In the genomic region with DNA sequence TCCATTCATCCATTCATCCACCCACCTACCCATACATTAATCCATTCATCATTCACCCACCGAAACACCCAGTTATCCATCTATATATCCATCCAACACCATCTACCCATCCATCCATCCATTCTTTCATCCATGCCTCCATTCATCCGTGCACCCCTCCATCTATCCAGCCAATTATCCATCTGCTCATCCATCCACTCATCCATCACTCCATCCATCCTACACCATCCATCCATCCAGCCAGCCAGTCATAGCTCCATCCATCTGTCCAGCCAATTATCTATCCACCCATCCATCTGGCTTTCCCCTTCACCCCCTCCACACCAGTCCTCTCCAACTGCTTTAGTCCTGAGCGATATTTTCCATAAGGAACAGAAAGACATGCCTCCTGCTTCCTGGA, we compare ENCODE assay signal across 27 cellular contexts. TPM values are rescaled to one million over a fixed set of nuclear protein-coding genes. Genes with fewer than 3 reads are reported as not detected.
"Had no signal": no experiment of that assay in that cellular context is flagged by ENCODE, and none has a peak within 500 bp of the region (broad histone marks: within the 10 kb centered on the region; RNA-seq: fewer than 3 reads in every experiment).

No MANE protein-coding gene starts in this region.

- H3K9ac ChIP-seq: neural progenitor cell, parathyroid adenoma had no signal

- H3K27me3 ChIP-seq: right atrium auricular region, right lobe of liver, testis, thyroid gland, transverse colon, upper lobe of left lung had no signal

- H3K79me2 ChIP-seq: parathyroid adenoma had no signal

- FAIRE-seq: islet of Langerhans, kidney had no signal

- H3K4me1 ChIP-seq: left lung, lower lobe of right lung, testis, upper lobe of left lung had no signal

- H3K27ac ChIP-seq: left lung, lower lobe of right lung, neural progenitor cell, neutrophil, parathyroid adenoma, psoas muscle, right atrium auricular region, right lobe of liver, stomach, testis, thyroid gland, upper lobe of left lung had no signal

- H3K4me3 ChIP-seq: left lung, lower lobe of right lung, neural progenitor cell, psoas muscle, right atrium auricular region, right lobe of liver, smooth muscle cell, stomach, testis, thyroid gland, transverse colon, upper lobe of left lung had no signal

- H3K4me2 ChIP-seq: neural progenitor cell, smooth muscle cell had no signal

- H3K36me3 ChIP-seq: left lung, lower lobe of right lung, neural progenitor cell, neutrophil, right atrium auricular region, right lobe of liver, stomach, thyroid gland, transverse colon, upper lobe of left lung had no signal

- DNase-seq: hypothalamus; immature natural killer cell; left lung; lower lobe of right lung; mammary epithelial cell; naive thymus-derived CD8-positive, alpha-beta T cell; occipital lobe; psoas muscle; right lobe of liver; stimulated activated CD4-positive, alpha-beta T cell treated with anti-CD3 and anti-CD28 coated beads, Interleukin-1b, Interleukin-23, amount 100 ng/mL, for 48 hours; stimulated activated CD4-positive, alpha-beta T cell treated with anti-CD3 and anti-CD28 coated beads, Interleukin-2, amount 100 ng/mL, for 48 hours; stimulated activated CD4-positive, alpha-beta T cell treated with anti-CD3 and anti-CD28 coated beads, Interleukin-4, amount 100 ng/mL, for 4 hours; stimulated activated CD8-positive, alpha-beta memory T cell treated with anti-CD3 and anti-CD28 coated beads, Interleukin-4, amount 100 ng/mL, for 48 hours; stimulated activated naive CD8-positive, alpha-beta T cell treated with anti-CD3 and anti-CD28 coated beads, Interleukin-15, Interleukin-2, amounts not matched to agents 100 U/mL and 50 U/mL, for 24 hours; stomach; testis; thyroid gland; upper lobe of left lung had no signal

- ATAC-seq: left lung; lower lobe of right lung; naive thymus-derived CD8-positive, alpha-beta T cell; psoas muscle; right lobe of liver; stimulated activated memory B cell treated with anti-CD40 and anti-IgM and Interleukin-4, amounts not matched to agents 10 μg/mL and 1 μg/mL and 100 μg/mL, for 72 hours; stimulated activated naive CD8-positive, alpha-beta T cell treated with anti-CD3 and anti-CD28 coated beads, Interleukin-15, Interleukin-2, amounts not matched to agents 100 U/mL and 50 U/mL, for 24 hours had no signal

- H3K9me3 ChIP-seq: left lung, lower lobe of right lung, neutrophil, psoas muscle, right atrium auricular region, right lobe of liver, stomach, testis, thyroid gland, transverse colon, upper lobe of left lung had no signal

- H2AFZ ChIP-seq: neural progenitor cell, parathyroid adenoma had no signal

RNA-seq across cellular contexts. Expression of a gene that starts 7.5 kb away (rescaled TPM):
- total RNA-seq: naive thymus-derived CD8-positive, alpha-beta T cell had no signal
- polyA plus RNA-seq: immature natural killer cell; mammary epithelial cell; naive thymus-derived CD8-positive, alpha-beta T cell had no signal
